Comparison of ENCODE assay signal across 1 cellular context in genomic region chr16:84504420-84505248, GRCh38.
TF ChIP-seq lines count a peak whose summit lies in the region.

Gene MEAK7 (minus strand): TSS chr16:84504659. CDS start chr16:84498086, 6,573 bp downstream.

TF ChIP-seq in K562, 482 proteins besides CTCF, POLR2A, EP300 and RAD21 (continued from another document and continues in another):
- TF ChIP-seq TRIM24 (IDR thresholded peaks at IDR 0.05) (no peak), HMG20A (CRISPR knock-in tag; conservative IDR thresholded peaks at IDR 0.05) (no peak), CXXC5 (CRISPR knock-in tag; IDR thresholded peaks at IDR 0.05) (peak; percentile 79), MAX (CRISPR knock-in tag; IDR thresholded peaks at IDR 0.05) (peak; percentile 60), CREB1 (IDR thresholded peaks at IDR 0.05) (peak; percentile 70), CREB1 (CRISPR knock-in tag; IDR thresholded peaks at IDR 0.05) (peak; percentile 69), MTA2 (IDR thresholded peaks at IDR 0.05; ENCODE audit: low read depth) (no peak), ZFP1 (CRISPR knock-in tag; IDR thresholded peaks at IDR 0.05) (no peak), KDM1A (IDR thresholded peaks at IDR 0.05) (no peak), ZNF347 (CRISPR knock-in tag; IDR thresholded peaks at IDR 0.05; ENCODE audit: low read depth) (no peak), LEF1 (IDR thresholded peaks at IDR 0.05) (no peak), KLF1 (tag; IDR thresholded peaks at IDR 0.05) (peak; percentile 87; the same call in 1 of the 2 replicates), ZBTB2 (IDR thresholded peaks at IDR 0.05) (no peak), ASH1L (IDR thresholded peaks at IDR 0.05; ENCODE audit: borderline replicate concordance, low read depth, partially characterized antibody) (peak; percentile 76), NR2C2 (CRISPR knock-in tag; IDR thresholded peaks at IDR 0.05) (peak; percentile 51), NR2C2 (tag; IDR thresholded peaks at IDR 0.05) (no peak), GTF3C2 (IDR thresholded peaks at IDR 0.05; ENCODE audit: borderline replicate concordance, extremely low read depth, insufficient read length) (no peak), HSF4 (CRISPR knock-in tag; IDR thresholded peaks at IDR 0.05; ENCODE audit: borderline replicate concordance) (no peak), ZFP30 (CRISPR knock-in tag; IDR thresholded peaks at IDR 0.05; ENCODE audit: borderline replicate concordance) (no peak), MEF2A (IDR thresholded peaks at IDR 0.05; ENCODE audit: control insufficient read depth, low read depth, low read length) (no peak), ZNF280B (CRISPR knock-in tag; IDR thresholded peaks at IDR 0.05) (no peak), EHMT2 (IDR thresholded peaks at IDR 0.05) (no peak), IRF2 (CRISPR knock-in tag; IDR thresholded peaks at IDR 0.05) (no peak), ZNF584 (CRISPR knock-in tag; IDR thresholded peaks at IDR 0.05; ENCODE audit: low read depth) (no peak), ZNF232 (CRISPR knock-in tag; IDR thresholded peaks at IDR 0.05) (no peak), ZNF561 (CRISPR knock-in tag; conservative IDR thresholded peaks at IDR 0.05) (no peak), ETV1 (tag; conservative IDR thresholded peaks at IDR 0.05; ENCODE audit: low read depth) (no peak), STAT5A (IDR thresholded peaks at IDR 0.05; ENCODE audit: borderline replicate concordance, low read length) (no peak), HMBOX1 (IDR thresholded peaks at IDR 0.05) (no peak), ZBTB11 (CRISPR knock-in tag; IDR thresholded peaks at IDR 0.05) (peak in 1 of 3 experiments; percentile 79; a peak in 1 of 6 replicates), ZNF121 (CRISPR knock-in tag; conservative IDR thresholded peaks at IDR 0.05) (no peak), RREB1 (CRISPR knock-in tag; IDR thresholded peaks at IDR 0.05) (0 out of 2 replicates have a peak, but pooled peaks have one; percentile 77), SRSF1 (IDR thresholded peaks at IDR 0.05; ENCODE audit: low read depth, low read length) (no peak), ZNF696 (CRISPR knock-in tag; conservative IDR thresholded peaks at IDR 0.05) (no peak), TFAM (CRISPR knock-in tag; conservative IDR thresholded peaks at IDR 0.05) (no peak), U2AF2 (optimal IDR thresholded peaks at IDR 0.05; ENCODE audit: low read depth, low read length) (no peak), FOXM1 (IDR thresholded peaks at IDR 0.05; ENCODE audit: low read depth) (no peak), FOXM1 (CRISPR knock-in tag; IDR thresholded peaks at IDR 0.05; ENCODE audit: low read depth) (no peak), ZNF23 (CRISPR knock-in tag; IDR thresholded peaks at IDR 0.05) (no peak), CBFA2T3 (IDR thresholded peaks at IDR 0.05) (no peak), EZH2 (IDR thresholded peaks at IDR 0.05; ENCODE audit: borderline replicate concordance, low read depth, low read length) (no peak), UBTF (IDR thresholded peaks at IDR 0.05; ENCODE audit: borderline replicate concordance in 1 of 2, low read depth in 2 of 2, low read length in 2 of 2) (peak; percentile 19 to 62; a peak in 2 of 4 replicates), ZNF12 (CRISPR knock-in tag; IDR thresholded peaks at IDR 0.05) (no peak), POLR2G (IDR thresholded peaks at IDR 0.05; ENCODE audit: low read depth, low read length) (peak; percentile 95), TCF15 (CRISPR knock-in tag; IDR thresholded peaks at IDR 0.05) (no peak), NR0B1 (IDR thresholded peaks at IDR 0.05; ENCODE audit: partially characterized antibody) (no peak)
